Comparison of ENCODE assay signal across 8 cellular contexts in genomic region chr9:34522091-34522887, GRCh38. TPM values are rescaled to one million over a fixed set of nuclear protein-coding genes. Genes with fewer than 3 reads are reported as not detected.
DNase-seq lines count a peak whose midpoint lies in the region; ATAC-seq and TF ChIP-seq lines count a peak whose summit lies in the region.

No MANE protein-coding gene starts in this region.

- no peaks in the 10 kb centered on the region for H3K9me3 ChIP-seq in cardiac muscle cell (ENCODE audit: low read depth)

- no peaks in the 10 kb centered on the region for H3K9me3 Mint-ChIP-seq in activated naive CD8-positive, alpha-beta T cell treated with anti-CD3 and anti-CD28 coated beads, Interleukin-2, amount 10 ng/mL, durations not matched to agents 7 days and 5 days

- H3K27ac Mint-ChIP-seq in activated naive CD8-positive, alpha-beta T cell treated with anti-CD3 and anti-CD28 coated beads, Interleukin-2, amount 10 ng/mL, durations not matched to agents 7 days and 5 days = no peak overlapping the region

- DNase-seq in cardiac muscle cell (ENCODE audit: low read depth in 1 of 2, low spot score in 1 of 2) (no peak), left cardiac atrium (no peak), left kidney (ENCODE audit: low read depth, low spot score) (peak; percentile 16), NCI-H1417 (lab: John Stamatoyannopoulos, UW) (no peak), NCI-H446 treated with DMSO at 0.1 percent for 48 hours (lab: John Stamatoyannopoulos, UW) (no peak), HCEC 1CT (no peak)
- DNase-seq in activated naive CD8-positive, alpha-beta T cell treated with anti-CD3 and anti-CD28 coated beads, Interleukin-2, amount 10 ng/mL, durations not matched to agents 7 days and 5 days = no peak

- TF ChIP-seq CTCF in cardiac muscle cell (IDR thresholded peaks at IDR 0.05; ENCODE audit: low read depth, low read length) = no peak

- H3K4me1 ChIP-seq in cardiac muscle cell (ENCODE audit: low read depth) = no peaks in the 10 kb centered on the region

- no peak for ATAC-seq in left cardiac atrium
- no peak for ATAC-seq in activated naive CD8-positive, alpha-beta T cell treated with anti-CD3 and anti-CD28 coated beads, Interleukin-2, amount 10 ng/mL, durations not matched to agents 7 days and 5 days (ENCODE audit: low read depth)

- intact Hi-C loops in left cardiac atrium (cut with DNase I) = no loop called here

- POLR2A ChIA-PET in activated naive CD8-positive, alpha-beta T cell treated with anti-CD3 and anti-CD28 coated beads, Interleukin-2, amount 10 ng/mL, durations not matched to agents 7 days and 5 days (lab: Charles Lee) = interaction anchor here (0.5 kb wide), 1 partner anchor 316 kb away, joined by 3 read pairs; no protein-coding TSS in a partner anchor

- H3K4me3 Mint-ChIP-seq in activated naive CD8-positive, alpha-beta T cell treated with anti-CD3 and anti-CD28 coated beads, Interleukin-2, amount 10 ng/mL, durations not matched to agents 7 days and 5 days = peak overlapping the region; percentile 67

- H3K4me3 ChIP-seq in cardiac muscle cell = peak overlapping the region; percentile 46

- peaks cover 36% of the 10 kb centered on the region for H3K27me3 Mint-ChIP-seq in activated naive CD8-positive, alpha-beta T cell treated with anti-CD3 and anti-CD28 coated beads, Interleukin-2, amount 10 ng/mL, durations not matched to agents 7 days and 5 days

- peaks cover 8% of the 10 kb centered on the region for H3K4me1 Mint-ChIP-seq in activated naive CD8-positive, alpha-beta T cell treated with anti-CD3 and anti-CD28 coated beads, Interleukin-2, amount 10 ng/mL, durations not matched to agents 7 days and 5 days

- H3K36me3 ChIP-seq in cardiac muscle cell = no peaks in the 10 kb centered on the region

- peaks cover 16% of the 10 kb centered on the region for H3K27me3 ChIP-seq in cardiac muscle cell

- H3K36me3 Mint-ChIP-seq in activated naive CD8-positive, alpha-beta T cell treated with anti-CD3 and anti-CD28 coated beads, Interleukin-2, amount 10 ng/mL, durations not matched to agents 7 days and 5 days = no peaks in the 10 kb centered on the region

- H3K27ac ChIP-seq in cardiac muscle cell (no peak overlapping the region), temporal lobe (ENCODE audit: low read depth, low read length) (peak overlapping the region; percentile 58)

RNA-seq across cellular contexts. Expression of gene ENHO, which starts 0.5 kb away (rescaled TPM):
- total RNA-seq in cardiac muscle cell = 3.9 and 7.6 TPM in 2 replicates
- polyA plus RNA-seq in cardiac muscle cell = 8.7 and 13.1 TPM in 2 replicates
- under 1 TPM; 0.56 to 0.60 TPM for total RNA-seq in left cardiac atrium
- not detected for total RNA-seq in activated naive CD8-positive, alpha-beta T cell treated with anti-CD3 and anti-CD28 coated beads, Interleukin-2, amount 10 ng/mL, durations not matched to agents 7 days and 5 days
- 27.8 TPM for total RNA-seq in temporal lobe
